Comparison of ENCODE assay signal across 1 cellular context in genomic region chr9:35905912-35906679, GRCh38.
TF ChIP-seq lines count a peak whose summit lies in the region.

Gene HRCT1, plus strand, starts transcription at chr9:35906202. Its CDS starts 86 bp downstream, at chr9:35906288.

TF ChIP-seq in HEK293, 187 proteins besides CTCF, POLR2A, EP300 and RAD21 (continued from another document):
- no peak for TF ChIP-seq ZBTB10 (tag by site-specific recombination; IDR thresholded peaks at IDR 0.05)
- TF ChIP-seq ZNF701 (tag by site-specific recombination; IDR thresholded peaks at IDR 0.05) = no peak
- TF ChIP-seq ZNF571 (tag by site-specific recombination; IDR thresholded peaks at IDR 0.05) = no peak
- no peak for TF ChIP-seq ZNF292 (tag by site-specific recombination; IDR thresholded peaks at IDR 0.05; ENCODE audit: borderline replicate concordance, low read depth)
- no peak for TF ChIP-seq ZNF548 (tag by site-specific recombination; IDR thresholded peaks at IDR 0.05)
- no peak for TF ChIP-seq ZNF280C (tag by site-specific recombination; IDR thresholded peaks at IDR 0.05)
- no peak for TF ChIP-seq ZNF48 (tag by site-specific recombination; IDR thresholded peaks at IDR 0.05)
- TF ChIP-seq ZFP37 (tag by site-specific recombination; IDR thresholded peaks at IDR 0.05) = no peak
- TF ChIP-seq GFI1B (tag by site-specific recombination; IDR thresholded peaks at IDR 0.05) = no peak
- TF ChIP-seq ZNF335 (tag by site-specific recombination; conservative IDR thresholded peaks at IDR 0.05) = no peak
- TF ChIP-seq ZNF174 (tag by site-specific recombination; IDR thresholded peaks at IDR 0.05) = no peak
